Comparison of ENCODE assay signal across 20 cellular contexts in the genomic region with DNA sequence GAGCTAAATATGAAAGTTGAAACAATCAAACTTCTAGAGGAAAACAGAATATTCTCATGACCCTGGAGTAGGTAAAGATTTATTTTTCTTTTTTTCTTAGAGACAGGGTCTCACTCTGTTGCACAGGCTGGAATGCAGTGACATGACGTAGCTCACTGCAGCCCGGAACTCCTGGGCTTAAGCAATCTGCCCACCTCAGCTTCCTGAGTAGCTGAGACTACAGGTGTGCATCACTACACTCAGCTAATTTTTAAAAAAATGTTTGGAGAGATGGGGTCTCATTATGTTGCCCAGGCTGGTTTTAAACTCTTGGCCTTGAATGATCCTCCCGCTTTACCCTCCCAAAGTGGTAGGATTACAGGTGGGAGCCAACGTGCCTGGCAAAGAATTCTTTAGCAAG. TPM values are rescaled to one million over a fixed set of nuclear protein-coding genes. Genes with fewer than 3 reads are reported as not detected.
DNase-seq lines count a peak whose midpoint lies in the region; ATAC-seq and TF ChIP-seq lines count a peak whose summit lies in the region.
"Had no signal": no experiment of that assay in that cellular context is flagged by ENCODE, and none has a peak within 500 bp of the region (broad histone marks: within the 10 kb centered on the region; RNA-seq: fewer than 3 reads in every experiment).

No MANE protein-coding gene starts in this region.

- H3K36me3 Mint-ChIP-seq in activated CD8-positive, alpha-beta memory T cell treated with anti-CD3 and anti-CD28 coated beads, Interleukin-2, amount 10 ng/mL, durations not matched to agents 7 days and 5 days = peaks cover 15% of the 10 kb centered on the region
- peaks cover 15% of the 10 kb centered on the region for H3K36me3 Mint-ChIP-seq in central memory CD8-positive, alpha-beta T cell (ENCODE audit: insufficient read depth)
- H3K36me3 Mint-ChIP-seq in stimulated activated effector memory CD8-positive, alpha-beta T cell treated with anti-CD3 and anti-CD28 coated beads, Interleukin-12 subunit alpha, Interleukin-12 subunit beta, amount 100 ng/mL, for 72 hours = peaks cover 77% of the 10 kb centered on the region

- H3K27me3 ChIP-seq in OCI-LY1 (ENCODE audit: insufficient read depth, low read length) = no peaks in the 10 kb centered on the region
- H3K27me3 ChIP-seq: spleen had no signal

- H3K79me2 ChIP-seq in OCI-LY1 (ENCODE audit: insufficient read depth, low read length) = peaks cover 91% of the 10 kb centered on the region

- no peaks in the 10 kb centered on the region for H3K9me2 ChIP-seq in OCI-LY1 (ENCODE audit: low read depth, low read length)

- H2AFZ ChIP-seq in OCI-LY1 (ENCODE audit: low read length) = no peak overlapping the region
- H2AFZ ChIP-seq: GM23248 had no signal

- H3K36me3 ChIP-seq in OCI-LY1 (ENCODE audit: insufficient read depth, low read length) = peaks cover 83% of the 10 kb centered on the region
- H3K36me3 ChIP-seq: heart left ventricle had no signal

- no peaks in the 10 kb centered on the region for H3K9me3 ChIP-seq in OCI-LY1 (ENCODE audit: low read length)
- H3K9me3 ChIP-seq: heart left ventricle, psoas muscle, spleen had no signal

- H3K27ac Mint-ChIP-seq in activated CD8-positive, alpha-beta memory T cell treated with anti-CD3 and anti-CD28 coated beads, Interleukin-2, amount 10 ng/mL, durations not matched to agents 7 days and 5 days = peak overlapping the region; percentile 72
- peak overlapping the region; percentile 64 for H3K27ac Mint-ChIP-seq in central memory CD8-positive, alpha-beta T cell (ENCODE audit: low read depth)
- peak overlapping the region; percentile 32 for H3K27ac Mint-ChIP-seq in stimulated activated effector memory CD8-positive, alpha-beta T cell treated with anti-CD3 and anti-CD28 coated beads, Interleukin-12 subunit alpha, Interleukin-12 subunit beta, amount 100 ng/mL, for 72 hours
- H3K27ac Mint-ChIP-seq: T-helper 1 cell treated with Interleukin-12 subunit alpha and Interleukin-12 subunit beta and Interleukin-4 antibody, amounts not matched to agents 30 μg/mL and 1 μg/mL, for 36 hours had no signal

- no peak overlapping the region for H3K4me3 Mint-ChIP-seq in activated CD8-positive, alpha-beta memory T cell treated with anti-CD3 and anti-CD28 coated beads, Interleukin-2, amount 10 ng/mL, durations not matched to agents 7 days and 5 days
- H3K4me3 Mint-ChIP-seq in central memory CD8-positive, alpha-beta T cell = peak overlapping the region; percentile 37
- H3K4me3 Mint-ChIP-seq in stimulated activated effector memory CD8-positive, alpha-beta T cell treated with anti-CD3 and anti-CD28 coated beads, Interleukin-12 subunit alpha, Interleukin-12 subunit beta, amount 100 ng/mL, for 72 hours = peak overlapping the region; percentile 34
- H3K4me3 Mint-ChIP-seq: T-helper 1 cell treated with Interleukin-12 subunit alpha and Interleukin-12 subunit beta and Interleukin-4 antibody, amounts not matched to agents 30 μg/mL and 1 μg/mL, for 36 hours had no signal

- DNase-seq in activated CD8-positive, alpha-beta memory T cell treated with anti-CD3 and anti-CD28 coated beads, Interleukin-2, amount 10 ng/mL, durations not matched to agents 7 days and 5 days = no peak
- DNase-seq in activated CD8-positive, alpha-beta memory T cell treated with anti-CD3 and anti-CD28 coated beads for 24 hours = no peak
- DNase-seq in central memory CD8-positive, alpha-beta T cell (ENCODE audit: low spot score in 2 of 2) = no peak
- no peak for DNase-seq in stimulated activated effector memory CD8-positive, alpha-beta T cell treated with anti-CD3 and anti-CD28 coated beads, Interleukin-12 subunit alpha, Interleukin-12 subunit beta, amount 100 ng/mL, for 72 hours (ENCODE audit: low spot score in 2 of 2)
- DNase-seq in NOMO-1 treated with DMSO at 0.1 percent for 48 hours (lab: John Stamatoyannopoulos, UW; ENCODE audit: unreplicated experiment) (no peak), AG08395 (ENCODE audit: low spot score) (no peak)
- DNase-seq: 8988T, anterior cingulate cortex, GM23248, heart left ventricle, NCI-H1930, NCI-H446, psoas muscle, spleen had no signal

- H3K4me3 ChIP-seq in OCI-LY1 (ENCODE audit: low read depth, low read length, poor library complexity, severe bottlenecking) = no peak overlapping the region
- H3K4me3 ChIP-seq: GM23248, heart left ventricle, psoas muscle had no signal

- H4K20me1 ChIP-seq in OCI-LY1 (ENCODE audit: insufficient read depth, low read length) = no peaks in the 10 kb centered on the region

- H3F3A ChIP-seq in OCI-LY1 (ENCODE audit: insufficient read depth, low read length) = no peaks in the 10 kb centered on the region

- no peaks in the 10 kb centered on the region for H3K27me3 Mint-ChIP-seq in activated CD8-positive, alpha-beta memory T cell treated with anti-CD3 and anti-CD28 coated beads, Interleukin-2, amount 10 ng/mL, durations not matched to agents 7 days and 5 days
- H3K27me3 Mint-ChIP-seq in central memory CD8-positive, alpha-beta T cell = no peaks in the 10 kb centered on the region

- peak overlapping the region; percentile 68 for H3K27ac ChIP-seq in OCI-LY1 (ENCODE audit: low read depth, low read length, poor library complexity, severe bottlenecking)
- H3K27ac ChIP-seq: GM23248, heart left ventricle, psoas muscle, VCaP had no signal

- H3K4me1 Mint-ChIP-seq in activated CD8-positive, alpha-beta memory T cell treated with anti-CD3 and anti-CD28 coated beads, Interleukin-2, amount 10 ng/mL, durations not matched to agents 7 days and 5 days = peaks cover 69% of the 10 kb centered on the region
- H3K4me1 Mint-ChIP-seq in central memory CD8-positive, alpha-beta T cell = peaks cover 55% of the 10 kb centered on the region
- H3K4me1 Mint-ChIP-seq in stimulated activated effector memory CD8-positive, alpha-beta T cell treated with anti-CD3 and anti-CD28 coated beads, Interleukin-12 subunit alpha, Interleukin-12 subunit beta, amount 100 ng/mL, for 72 hours = peaks cover 68% of the 10 kb centered on the region

- peaks cover 72% of the 10 kb centered on the region for H3K4me1 ChIP-seq in OCI-LY1 (ENCODE audit: insufficient read depth, low read length, severe bottlenecking)
- H3K4me1 ChIP-seq: psoas muscle had no signal

- H3K9ac ChIP-seq in OCI-LY1 (ENCODE audit: low read length) = peak overlapping the region; percentile 23; the same call in 1 of the 2 replicates
- H3K9ac ChIP-seq: GM23248 had no signal

- TF ChIP-seq CTCF in OCI-LY1 (IDR thresholded peaks at IDR 0.05; ENCODE audit: low read length) = no peak

- no peaks in the 10 kb centered on the region for H3K9me3 Mint-ChIP-seq in activated CD8-positive, alpha-beta memory T cell treated with anti-CD3 and anti-CD28 coated beads, Interleukin-2, amount 10 ng/mL, durations not matched to agents 7 days and 5 days (ENCODE audit: low read depth)
- H3K9me3 Mint-ChIP-seq in central memory CD8-positive, alpha-beta T cell = no peaks in the 10 kb centered on the region
- no peaks in the 10 kb centered on the region for H3K9me3 Mint-ChIP-seq in stimulated activated effector memory CD8-positive, alpha-beta T cell treated with anti-CD3 and anti-CD28 coated beads, Interleukin-12 subunit alpha, Interleukin-12 subunit beta, amount 100 ng/mL, for 72 hours
- H3K9me3 Mint-ChIP-seq: T-helper 1 cell treated with Interleukin-12 subunit alpha and Interleukin-12 subunit beta and Interleukin-4 antibody, amounts not matched to agents 30 μg/mL and 1 μg/mL, for 36 hours had no signal

- peak; percentile 48 for ATAC-seq in activated CD8-positive, alpha-beta memory T cell treated with anti-CD3 and anti-CD28 coated beads, Interleukin-2, amount 10 ng/mL, durations not matched to agents 7 days and 5 days
- peak; percentile 53 for ATAC-seq in central memory CD8-positive, alpha-beta T cell (replicated peaks; ENCODE audit: extremely low read depth, poor library complexity, severe bottlenecking)
- no peak for ATAC-seq in stimulated activated effector memory CD8-positive, alpha-beta T cell treated with anti-CD3 and anti-CD28 coated beads, Interleukin-12 subunit alpha, Interleukin-12 subunit beta, amount 100 ng/mL, for 72 hours
- no peak for ATAC-seq in GM21360 (IDR thresholded peaks at IDR 0.05; ENCODE audit: unreplicated experiment)
- ATAC-seq: heart left ventricle, psoas muscle, Right ventricle myocardium inferior had no signal

- peak overlapping the region; percentile 37; the same call in 1 of the 2 replicates for H3K4me2 ChIP-seq in OCI-LY1 (ENCODE audit: low read length)

- CTCF ChIA-PET in activated CD8-positive, alpha-beta memory T cell treated with anti-CD3 and anti-CD28 coated beads, Interleukin-2, amount 10 ng/mL, durations not matched to agents 7 days and 5 days (lab: Charles Lee) = interaction anchor here (0.7 to 1.2 kb wide), 3 partner anchors 14 to 228 kb away, joined by 3 to 4 read pairs (median 3); partner anchors contain the start of gene IKZF3

RNA-seq across cellular contexts. Expression of gene IKZF3, which starts 15.5 kb away (rescaled TPM):
- 100 to 1,000 TPM in 1 of 2 experiments, 10 to 100 TPM in 1; 70.8 to 119 TPM for total RNA-seq in activated CD8-positive, alpha-beta memory T cell treated with anti-CD3 and anti-CD28 coated beads, Interleukin-2, amount 10 ng/mL, durations not matched to agents 7 days and 5 days
- total RNA-seq: GM23248, lung microvascular endothelial cell had no signal

RNA-seq across cellular contexts. Expression of gene ZPBP2, which starts 19.4 kb away (rescaled TPM):
- total RNA-seq in activated CD8-positive, alpha-beta memory T cell treated with anti-CD3 and anti-CD28 coated beads, Interleukin-2, amount 10 ng/mL, durations not matched to agents 7 days and 5 days = under 1 TPM in 1 of 2 experiments, not detected in 1; 0.19 TPM
- total RNA-seq: GM23248, heart left ventricle, lung microvascular endothelial cell, psoas muscle, Right ventricle myocardium inferior had no signal

Comparison
In these comparisons a context has a peak if more than half of its experiments do, and no peak if none do; other contexts are left out.
1. ATAC-seq: peak in activated CD8-positive, alpha-beta memory T cell treated with anti-CD3 and anti-CD28 coated beads, Interleukin-2, amount 10 ng/mL, durations not matched to agents 7 days and 5 days (single experiment) and central memory CD8-positive, alpha-beta T cell (single experiment); none in stimulated activated effector memory CD8-positive, alpha-beta T cell treated with anti-CD3 and anti-CD28 coated beads, Interleukin-12 subunit alpha, Interleukin-12 subunit beta, amount 100 ng/mL, for 72 hours (single experiment) and GM21360 (single experiment).
2. Peak in every context shown above with its lines, with median percentiles within 50 percentile points of each other: H3K27ac Mint-ChIP-seq.